Comparison of ENCODE assay signal across 8 cellular contexts in genomic region chr6:56757585-56757984, GRCh38.
DNase-seq lines count a peak whose midpoint lies in the region; ATAC-seq, FAIRE-seq and TF ChIP-seq lines count a peak whose summit lies in the region.

No MANE protein-coding gene starts in this region.

- DNase-seq in GM12865 (ENCODE audit: low read depth) (peak; percentile 74), epithelial cell of esophagus (ENCODE audit: low read depth) (peak; percentile 78), pancreas (peak in 2 of 6 donors; percentile 30 to 52), nephron progenitor cell (no peak), iPS-NIHi11 (ENCODE audit: low spot score) (no peak)
- no peak for DNase-seq in stimulated activated CD4-positive, alpha-beta T cell treated with anti-CD3 and anti-CD28 coated beads, Interleukin-2, amount 100 ng/mL, for 48 hours

- H3K27me3 Mint-ChIP-seq in nephron progenitor cell (ENCODE audit: low read depth, poor library complexity) = peaks cover 5% of the 10 kb centered on the region

- no peaks in the 10 kb centered on the region for H3K36me3 Mint-ChIP-seq in nephron progenitor cell (ENCODE audit: low read depth)

- intact Hi-C loops in pancreas (cut with DNase I) = loop anchor here in 1 of 3 donors (10.0 kb wide), 1 partner anchor 123 kb away; no protein-coding TSS in a partner anchor

- no peak overlapping the region for H2AFZ ChIP-seq in KMS-11 (ENCODE audit: low read depth)

- H3K9me3 ChIP-seq in pancreas = no peaks in the 10 kb centered on the region

- no peak overlapping the region for H3K4me3 Mint-ChIP-seq in nephron progenitor cell

- peak overlapping the region; percentile 46 for H3K4me2 ChIP-seq in KMS-11

- 41 to 53% methylated on average over 1 of the region's 1 CpG for WGBS in pancreas, 2 donors

- peaks cover 97% of the 10 kb centered on the region for H3K79me2 ChIP-seq in KMS-11 (ENCODE audit: insufficient read depth, low read depth)

- H3K4me3 ChIP-seq in GM12865 (ENCODE audit: low read depth, low read length) (no peak overlapping the region), KMS-11 (IDR thresholded peaks at IDR 0.05; ENCODE audit: insufficient read depth, low read depth, low read length) (no peak overlapping the region), epithelial cell of esophagus (ENCODE audit: low read length) (no peak overlapping the region), pancreas (no peak overlapping the region)

- H3K36me3 ChIP-seq in KMS-11 (ENCODE audit: insufficient read depth) = no peaks in the 10 kb centered on the region
- no peaks in the 10 kb centered on the region for H3K36me3 ChIP-seq in pancreas

- H4K20me1 ChIP-seq in KMS-11 (ENCODE audit: insufficient read depth) = 0 out of 2 replicates have a peak, but pooled peaks cover 4% of the 10 kb centered on the region

- no peak overlapping the region for H3K27ac Mint-ChIP-seq in nephron progenitor cell

- ATAC-seq in pancreas (peak; percentile 66 to 94 (median 86)), HG02840 (IDR thresholded peaks at IDR 0.05; ENCODE audit: low FRiP score, unreplicated experiment) (no peak)

- TF ChIP-seq CTCF in GM12865 (IDR thresholded peaks at IDR 0.05; ENCODE audit: insufficient read depth, low read depth, low read length, missing control alignments) = peak; percentile 39
- TF ChIP-seq CTCF in KMS-11 (conservative IDR thresholded peaks at IDR 0.05; ENCODE audit: low read depth, low read length) = no peak
- peak; percentile 73 for TF ChIP-seq CTCF in epithelial cell of esophagus (IDR thresholded peaks at IDR 0.05; ENCODE audit: insufficient read depth, low read depth, low read length, missing control alignments)
- peak in 2 of 4 donors; percentile 10 to 11 for TF ChIP-seq CTCF in pancreas (IDR thresholded peaks at IDR 0.05)
- TF ChIP-seq CTCF in nephron progenitor cell (IDR thresholded peaks at IDR 0.05) = no peak

- peak overlapping the region; percentile 19; the same call in 1 of the 2 replicates for H3K9ac ChIP-seq in KMS-11

- H3K27ac ChIP-seq in KMS-11 (peak overlapping the region; percentile 88), pancreas (no peak overlapping the region)

- no peaks in the 10 kb centered on the region for H3K4me1 Mint-ChIP-seq in nephron progenitor cell

- FAIRE-seq in pancreas (lab: Jason Lieb, UNC) = no peak

- H3K9me3 Mint-ChIP-seq in nephron progenitor cell = no peaks in the 10 kb centered on the region

- H3K4me1 ChIP-seq in KMS-11 (ENCODE audit: low read depth, poor library complexity, severe bottlenecking) (peaks cover 100% of the 10 kb centered on the region), pancreas (peaks cover 0 to 11% (median 0%) of the 10 kb centered on the region in 3 donors)

- H3K27me3 ChIP-seq in KMS-11 (ENCODE audit: insufficient read depth, low read depth) (no peaks in the 10 kb centered on the region), pancreas (no peaks in the 10 kb centered on the region)

Comparison
In these comparisons a context has a peak if more than half of its experiments do, and no peak if none do; other contexts are left out.
1. DNase-seq: peak in GM12865 (single experiment) and epithelial cell of esophagus (single experiment); none in nephron progenitor cell (single experiment), stimulated activated CD4-positive, alpha-beta T cell treated with anti-CD3 and anti-CD28 coated beads, Interleukin-2, amount 100 ng/mL, for 48 hours (0 of 2) and iPS-NIHi11 (single experiment).
2. CTCF ChIP-seq: peak in GM12865 (single experiment) and epithelial cell of esophagus (single experiment); none in KMS-11 (single experiment) and nephron progenitor cell (single experiment).